ENCODE assay signal across 1 cellular context in genomic region chr12:50934981-50935807, GRCh38.
TF ChIP-seq lines count a peak whose summit lies in the region.

No MANE protein-coding gene starts in this region.

TF ChIP-seq in HepG2, 621 proteins besides CTCF, POLR2A, EP300 and RAD21 (continued from another document):
- TF ChIP-seq ZC3H4 (CRISPR knock-in tag; IDR thresholded peaks at IDR 0.05; ENCODE audit: borderline replicate concordance), result no peak
- peak; percentile 80 for TF ChIP-seq FOXA3 (CRISPR knock-in tag; IDR thresholded peaks at IDR 0.05)
- no peak for TF ChIP-seq HDAC2 (CRISPR knock-in tag; IDR thresholded peaks at IDR 0.05)
- no peak for TF ChIP-seq ZFP1 (CRISPR knock-in tag; IDR thresholded peaks at IDR 0.05)
- TF ChIP-seq ZFP36L1 (CRISPR knock-in tag; IDR thresholded peaks at IDR 0.05), result no peak
- TF ChIP-seq NFIB (CRISPR knock-in tag; IDR thresholded peaks at IDR 0.05; ENCODE audit: borderline replicate concordance), result no peak
- peak; percentile 90 for TF ChIP-seq NR2F6 (IDR thresholded peaks at IDR 0.05)
- TF ChIP-seq NR2F6 (CRISPR knock-in tag; IDR thresholded peaks at IDR 0.05), result peak; percentile 79
- TF ChIP-seq NCOR1 (IDR thresholded peaks at IDR 0.05; ENCODE audit: borderline replicate concordance, low read length), result peak; percentile 78
- TF ChIP-seq KLF16 (CRISPR knock-in tag; IDR thresholded peaks at IDR 0.05), result no peak
- TF ChIP-seq ARID3A (IDR thresholded peaks at IDR 0.05; ENCODE audit: low read depth, low read length), result 0 out of 2 replicates have a peak, but pooled peaks have one; percentile 33
- TF ChIP-seq GATAD2A (CRISPR knock-in tag; IDR thresholded peaks at IDR 0.05), result peak; percentile 57; the same call in 1 of the 2 replicates
- TF ChIP-seq NBN (conservative IDR thresholded peaks at IDR 0.05), result no peak
- TF ChIP-seq ESRRA (CRISPR knock-in tag; IDR thresholded peaks at IDR 0.05; ENCODE audit: low read depth), result 0 out of 2 replicates have a peak, but pooled peaks have one; percentile 8
- TF ChIP-seq E2F5 (CRISPR knock-in tag; conservative IDR thresholded peaks at IDR 0.05), result no peak
- TF ChIP-seq ZNF337 (CRISPR knock-in tag; IDR thresholded peaks at IDR 0.05; ENCODE audit: borderline replicate concordance, low read depth), result no peak
- TF ChIP-seq MEF2D (CRISPR knock-in tag; IDR thresholded peaks at IDR 0.05), result no peak
- no peak for TF ChIP-seq CREBL2 (CRISPR knock-in tag; IDR thresholded peaks at IDR 0.05; ENCODE audit: borderline replicate concordance)
- no peak for TF ChIP-seq GTF2F1 (IDR thresholded peaks at IDR 0.05; ENCODE audit: low read length)
- TF ChIP-seq HNF4G (IDR thresholded peaks at IDR 0.05; ENCODE audit: borderline replicate concordance, low read depth, low read length), result peak; percentile 74
- TF ChIP-seq HNF4G (CRISPR knock-in tag; IDR thresholded peaks at IDR 0.05; ENCODE audit: borderline replicate concordance, low read depth), result no peak
TF ChIP-seq in HepG2: peak in this region for 36.
